Comparison of ENCODE assay signal across 1 cellular context in genomic region chr15:40082195-40082868, GRCh38.
A peak's percentile ranks its signal among the peaks of the same experiment; 100 is the strongest.
TF ChIP-seq lines count a peak whose summit lies in the region.

No MANE protein-coding gene starts in this region.

TF ChIP-seq in HepG2, 621 proteins besides CTCF, POLR2A, EP300 and RAD21 (continued from another document and continues in another):
- no peak for TF ChIP-seq AHDC1 (CRISPR knock-in tag; IDR thresholded peaks at IDR 0.05; ENCODE audit: borderline replicate concordance)
- peak; percentile 64 for TF ChIP-seq ARID5B (CRISPR knock-in tag; IDR thresholded peaks at IDR 0.05)
- TF ChIP-seq ZNF563 (CRISPR knock-in tag; IDR thresholded peaks at IDR 0.05): 0 out of 2 replicates have a peak, but pooled peaks have one; percentile 46
- TF ChIP-seq ONECUT2 (CRISPR knock-in tag; IDR thresholded peaks at IDR 0.05): no peak
- TF ChIP-seq DMTF1 (CRISPR knock-in tag; IDR thresholded peaks at IDR 0.05): no peak
- TF ChIP-seq FOXP4 (CRISPR knock-in tag; IDR thresholded peaks at IDR 0.05): peak; percentile 11; the same call in 1 of the 2 replicates
- peak; percentile 72 for TF ChIP-seq HNF4G (IDR thresholded peaks at IDR 0.05; ENCODE audit: borderline replicate concordance, low read depth, low read length)
- peak; percentile 37; the same call in 1 of the 2 replicates for TF ChIP-seq HNF4G (CRISPR knock-in tag; IDR thresholded peaks at IDR 0.05; ENCODE audit: borderline replicate concordance, low read depth)
- TF ChIP-seq HMG20B (CRISPR knock-in tag; conservative IDR thresholded peaks at IDR 0.05): no peak
- no peak for TF ChIP-seq GMEB1 (CRISPR knock-in tag; IDR thresholded peaks at IDR 0.05; ENCODE audit: borderline replicate concordance)
- no peak for TF ChIP-seq JARID2 (CRISPR knock-in tag; IDR thresholded peaks at IDR 0.05; ENCODE audit: insufficient replicate concordance)
- no peak for TF ChIP-seq ZHX1 (CRISPR knock-in tag; IDR thresholded peaks at IDR 0.05; ENCODE audit: low read depth)
- TF ChIP-seq ZNF33A (CRISPR knock-in tag; IDR thresholded peaks at IDR 0.05; ENCODE audit: borderline replicate concordance): no peak
- no peak for TF ChIP-seq TFDP2 (CRISPR knock-in tag; IDR thresholded peaks at IDR 0.05)
- TF ChIP-seq HNF1A (IDR thresholded peaks at IDR 0.05; ENCODE audit: low read depth): no peak
- TF ChIP-seq HNF1A (CRISPR knock-in tag; IDR thresholded peaks at IDR 0.05; ENCODE audit: borderline replicate concordance): no peak
- TF ChIP-seq SMARCC2 (IDR thresholded peaks at IDR 0.05): no peak
- TF ChIP-seq PAWR (CRISPR knock-in tag; IDR thresholded peaks at IDR 0.05; ENCODE audit: borderline replicate concordance): no peak
- TF ChIP-seq ISX (CRISPR knock-in tag; conservative IDR thresholded peaks at IDR 0.05): no peak
- no peak for TF ChIP-seq RORA (CRISPR knock-in tag; IDR thresholded peaks at IDR 0.05)
- peak; percentile 57; the same call in 1 of the 2 replicates for TF ChIP-seq RXRB (CRISPR knock-in tag; IDR thresholded peaks at IDR 0.05; ENCODE audit: borderline replicate concordance)
- no peak for TF ChIP-seq RCOR2 (CRISPR knock-in tag; IDR thresholded peaks at IDR 0.05)
- peak; percentile 12 for TF ChIP-seq GABPB1 (CRISPR knock-in tag; IDR thresholded peaks at IDR 0.05)
- TF ChIP-seq TRIM24 (CRISPR knock-in tag; IDR thresholded peaks at IDR 0.05): no peak
- peak; percentile 26; the same call in 1 of the 2 replicates for TF ChIP-seq NR2F6 (IDR thresholded peaks at IDR 0.05)
- TF ChIP-seq NR2F6 (CRISPR knock-in tag; IDR thresholded peaks at IDR 0.05): no peak
- no peak for TF ChIP-seq SSRP1 (CRISPR knock-in tag; IDR thresholded peaks at IDR 0.05)
- TF ChIP-seq MED1 (CRISPR knock-in tag; IDR thresholded peaks at IDR 0.05): no peak; the same call in 1 of the 2 replicates
- no peak for TF ChIP-seq U2AF1 (optimal IDR thresholded peaks at IDR 0.05; ENCODE audit: low read depth, low read length)
- 0 out of 2 replicates have a peak, but pooled peaks have one; percentile 25 for TF ChIP-seq ZNF501 (CRISPR knock-in tag; IDR thresholded peaks at IDR 0.05)
- TF ChIP-seq NR3C1 (CRISPR knock-in tag; IDR thresholded peaks at IDR 0.05): no peak
- TF ChIP-seq NCOA5 (CRISPR knock-in tag; IDR thresholded peaks at IDR 0.05): no peak
- no peak for TF ChIP-seq ZNF235 (CRISPR knock-in tag; IDR thresholded peaks at IDR 0.05; ENCODE audit: borderline replicate concordance)
- no peak for TF ChIP-seq NFRKB (IDR thresholded peaks at IDR 0.05)
